In the genomic region with DNA sequence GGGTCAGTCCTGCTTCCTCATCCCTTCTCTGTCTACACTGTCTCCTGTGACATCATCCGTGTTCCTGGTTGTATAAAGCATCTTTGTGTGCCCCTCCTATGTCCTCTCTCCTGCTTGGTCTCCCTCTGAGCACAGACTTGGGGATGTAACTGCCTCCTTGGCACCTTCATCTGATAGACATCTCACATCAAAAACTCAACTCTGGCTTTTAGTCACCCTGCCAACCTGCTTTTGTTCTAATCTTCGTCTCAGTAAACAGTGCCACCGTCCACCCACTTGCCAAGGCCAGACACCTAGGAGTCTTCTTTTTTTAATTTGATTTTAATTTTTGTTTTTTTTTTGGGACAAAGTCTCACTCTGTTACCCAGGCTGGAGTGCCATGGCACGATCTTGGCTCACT, we compare ENCODE assay signal across 1 cellular context.
TF ChIP-seq lines count a peak whose summit lies in the region.

No MANE protein-coding gene starts in this region.

TF ChIP-seq in IMR-90, 13 proteins besides CTCF, POLR2A, EP300 and RAD21:
- TF ChIP-seq MXI1 (IDR thresholded peaks at IDR 0.05; ENCODE audit: borderline replicate concordance, low read depth, low read length) (no peak), SMC3 (IDR thresholded peaks at IDR 0.05; ENCODE audit: low read depth, low read length) (no peak), FOS (IDR thresholded peaks at IDR 0.05; ENCODE audit: low read depth, low read length) (no peak), CEBPB (IDR thresholded peaks at IDR 0.05; ENCODE audit: low read depth, low read length) (no peak), MAZ (IDR thresholded peaks at IDR 0.05; ENCODE audit: borderline replicate concordance, low read depth, low read length) (no peak), NFE2L2 (IDR thresholded peaks at IDR 0.05; ENCODE audit: low read depth, low read length) (no peak), RCOR1 (IDR thresholded peaks at IDR 0.05; ENCODE audit: insufficient replicate concordance, low read length) (no peak), BHLHE40 (IDR thresholded peaks at IDR 0.05; ENCODE audit: low read depth, low read length) (no peak), MAFK (IDR thresholded peaks at IDR 0.05; ENCODE audit: low read depth, low read length) (no peak), CHD1 (IDR thresholded peaks at IDR 0.05; ENCODE audit: low read depth, low read length) (no peak), RFX5 (IDR thresholded peaks at IDR 0.05; ENCODE audit: low read depth, low read length) (no peak)
- TF ChIP-seq, protein P1, sequence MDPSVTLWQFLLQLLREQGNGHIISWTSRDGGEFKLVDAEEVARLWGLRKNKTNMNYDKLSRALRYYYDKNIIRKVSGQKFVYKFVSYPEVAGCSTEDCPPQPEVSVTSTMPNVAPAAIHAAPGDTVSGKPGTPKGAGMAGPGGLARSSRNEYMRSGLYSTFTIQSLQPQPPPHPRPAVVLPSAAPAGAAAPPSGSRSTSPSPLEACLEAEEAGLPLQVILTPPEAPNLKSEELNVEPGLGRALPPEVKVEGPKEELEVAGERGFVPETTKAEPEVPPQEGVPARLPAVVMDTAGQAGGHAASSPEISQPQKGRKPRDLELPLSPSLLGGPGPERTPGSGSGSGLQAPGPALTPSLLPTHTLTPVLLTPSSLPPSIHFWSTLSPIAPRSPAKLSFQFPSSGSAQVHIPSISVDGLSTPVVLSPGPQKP (IDR thresholded peaks at IDR 0.05; ENCODE audit: borderline replicate concordance, low read depth, low read length), result no peak
- TF ChIP-seq, protein P2, sequence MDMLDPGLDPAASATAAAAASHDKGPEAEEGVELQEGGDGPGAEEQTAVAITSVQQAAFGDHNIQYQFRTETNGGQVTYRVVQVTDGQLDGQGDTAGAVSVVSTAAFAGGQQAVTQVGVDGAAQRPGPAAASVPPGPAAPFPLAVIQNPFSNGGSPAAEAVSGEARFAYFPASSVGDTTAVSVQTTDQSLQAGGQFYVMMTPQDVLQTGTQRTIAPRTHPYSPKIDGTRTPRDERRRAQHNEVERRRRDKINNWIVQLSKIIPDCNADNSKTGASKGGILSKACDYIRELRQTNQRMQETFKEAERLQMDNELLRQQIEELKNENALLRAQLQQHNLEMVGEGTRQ (IDR thresholded peaks at IDR 0.05; ENCODE audit: low read depth, low read length), result no peak
